ENCODE assay signal across 8 cellular contexts in the genomic region with DNA sequence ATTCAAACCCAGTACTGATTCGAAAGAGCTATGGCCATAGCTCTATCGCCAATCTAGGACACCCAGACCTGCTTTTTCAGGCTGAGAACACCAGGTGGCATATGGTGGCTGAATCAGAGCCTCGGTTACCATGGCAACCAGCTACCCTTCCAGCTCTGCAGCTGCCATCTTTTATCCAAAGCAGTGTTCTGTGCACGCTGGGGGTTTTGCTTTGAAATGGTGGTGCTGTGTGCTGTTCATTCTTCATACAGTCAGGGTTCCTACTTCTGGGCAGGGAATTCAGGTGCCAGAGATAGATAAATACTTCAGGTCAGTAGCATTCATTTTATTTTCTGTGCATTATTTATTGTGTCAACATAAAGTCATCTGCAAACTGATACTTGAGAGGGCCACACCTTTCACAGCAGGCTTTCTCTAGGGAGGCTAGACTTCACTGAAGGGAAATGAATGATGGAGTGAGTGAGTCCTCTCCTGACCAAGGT.
DNase-seq lines count a peak whose midpoint lies in the region; ATAC-seq, FAIRE-seq and TF ChIP-seq lines count a peak whose summit lies in the region.

No MANE protein-coding gene starts in this region.

- H3K9me3 Mint-ChIP-seq in T-helper 2 cell treated with Interferon-gamma antibody and Interleukin-4, amounts not matched to agents 5 μg/mL and 100 μg/mL, for 36 hours, result peaks cover 17% of the 10 kb centered on the region
- H3K9me3 Mint-ChIP-seq in astrocyte (ENCODE audit: unreplicated experiment), result peaks cover 20% of the 10 kb centered on the region

- CTCF ChIA-PET in AG04450 (lab: Charles Lee), result interaction anchor here (0.6 to 8.7 kb wide), 4 partner anchors 17 to 966 kb away, joined by 3 to 209 read pairs (median 6); no protein-coding TSS in a partner anchor

- H2AFZ ChIP-seq in astrocyte (ENCODE audit: low read depth, low read length), result peak overlapping the region; percentile 75
- peak overlapping the region; percentile 55 for H2AFZ ChIP-seq in hepatocyte

- POLR2A ChIA-PET in AG04450 (lab: Yijun Ruan, JAX), result no interaction called here

- 14% methylated on average over 4 of the region's 4 CpGs for WGBS in hepatocyte (ENCODE audit: low lambda C conversion rate, missing lambda C conversion rate)

- H3K4me2 ChIP-seq in astrocyte (ENCODE audit: low read length) (peak overlapping the region; percentile 55), hepatocyte (peak overlapping the region; percentile 50)

- H3K27me3 Mint-ChIP-seq in T-helper 2 cell treated with Interferon-gamma antibody and Interleukin-4, amounts not matched to agents 5 μg/mL and 100 μg/mL, for 36 hours (ENCODE audit: low read depth), result peaks cover 5% of the 10 kb centered on the region
- no peaks in the 10 kb centered on the region for H3K27me3 Mint-ChIP-seq in astrocyte (ENCODE audit: low read depth, unreplicated experiment)

- H3K36me3 Mint-ChIP-seq in T-helper 2 cell treated with Interferon-gamma antibody and Interleukin-4, amounts not matched to agents 5 μg/mL and 100 μg/mL, for 36 hours (ENCODE audit: low read depth), result peaks cover 4% of the 10 kb centered on the region
- peaks cover 9% of the 10 kb centered on the region for H3K36me3 Mint-ChIP-seq in astrocyte (ENCODE audit: low read depth, unreplicated experiment)

- FAIRE-seq in astrocyte (lab: Jason Lieb, UNC), result peak; percentile 72

- no peak overlapping the region for H3K9ac ChIP-seq in astrocyte (ENCODE audit: low read length)

- no peak overlapping the region for H3K27ac Mint-ChIP-seq in T-helper 2 cell treated with Interferon-gamma antibody and Interleukin-4, amounts not matched to agents 5 μg/mL and 100 μg/mL, for 36 hours
- H3K27ac Mint-ChIP-seq in astrocyte (ENCODE audit: unreplicated experiment), result no peak overlapping the region

- peak; percentile 65 for DNase-seq in AG04450 (ENCODE audit: low read depth, low spot score)
- DNase-seq in NCI-H1930 (lab: John Stamatoyannopoulos, UW), result peak; percentile 97
- DNase-seq in T-helper 2 cell treated with Interferon-gamma antibody and Interleukin-4, amounts not matched to agents 5 μg/mL and 100 μg/mL, for 36 hours (ENCODE audit: low spot score), result peak; percentile 66
- peak; percentile 75 for DNase-seq in astrocyte (ENCODE audit: low read depth)
- DNase-seq in hepatocyte (ENCODE audit: low spot score), result peak; percentile 97
- DNase-seq in smooth muscle cell of the brain vasculature (ENCODE audit: low read depth, low spot score), result peak; percentile 72

- ATAC-seq in GM18861 (IDR thresholded peaks at IDR 0.05; ENCODE audit: unreplicated experiment), result peak; percentile 99
- ATAC-seq in HG03060 (IDR thresholded peaks at IDR 0.05; ENCODE audit: low read depth, unreplicated experiment), result peak; percentile 99

- no peaks in the 10 kb centered on the region for H3K79me2 ChIP-seq in astrocyte (ENCODE audit: insufficient read depth, low read length)
- no peaks in the 10 kb centered on the region for H3K79me2 ChIP-seq in hepatocyte

- H3K4me1 Mint-ChIP-seq in T-helper 2 cell treated with Interferon-gamma antibody and Interleukin-4, amounts not matched to agents 5 μg/mL and 100 μg/mL, for 36 hours (ENCODE audit: low read depth), result no peaks in the 10 kb centered on the region
- H3K4me1 Mint-ChIP-seq in astrocyte (ENCODE audit: low read depth, unreplicated experiment), result peaks cover 2% of the 10 kb centered on the region

- H3K27ac ChIP-seq in AG04450 (ENCODE audit: low read depth, low read length) (no peak overlapping the region), astrocyte (ENCODE audit: low read depth, low read length) (no peak overlapping the region), hepatocyte (peak overlapping the region; percentile 26)

- no peaks in the 10 kb centered on the region; the same call in 1 of the 2 replicates for H3K9me3 ChIP-seq in AG04450 (ENCODE audit: control insufficient read depth, insufficient read depth, low read length)
- H3K9me3 ChIP-seq in astrocyte (ENCODE audit: insufficient read depth, low read depth, low read length), result peaks cover 9% of the 10 kb centered on the region
- no peaks in the 10 kb centered on the region for H3K9me3 ChIP-seq in hepatocyte (ENCODE audit: low read depth)

- H3K4me1 ChIP-seq in astrocyte (ENCODE audit: insufficient read depth, low read length) (peaks cover 4% of the 10 kb centered on the region), hepatocyte (ENCODE audit: insufficient read depth) (peaks cover 13% of the 10 kb centered on the region)

- H3K27me3 ChIP-seq in AG04450 (ENCODE audit: control insufficient read depth, insufficient read depth, low read length) (no peaks in the 10 kb centered on the region), astrocyte (ENCODE audit: insufficient read depth, low read length) (no peaks in the 10 kb centered on the region), hepatocyte (no peaks in the 10 kb centered on the region)

- no peaks in the 10 kb centered on the region for H4K20me1 ChIP-seq in astrocyte (ENCODE audit: insufficient read depth, low read length)
- H4K20me1 ChIP-seq in hepatocyte (ENCODE audit: insufficient read depth, poor library complexity, severe bottlenecking), result no peaks in the 10 kb centered on the region

- H3K36me3 ChIP-seq in astrocyte (ENCODE audit: insufficient read depth, low read length), result no peaks in the 10 kb centered on the region
- no peaks in the 10 kb centered on the region for H3K36me3 ChIP-seq in hepatocyte (replicated peaks; ENCODE audit: insufficient read depth, low read depth)

- no peaks in the 10 kb centered on the region for H3K9me2 ChIP-seq in hepatocyte (replicated peaks; ENCODE audit: insufficient read depth)

- H3K4me3 ChIP-seq in AG04450 (ENCODE audit: low read depth, low read length), result no peak overlapping the region
- no peak overlapping the region for H3K4me3 ChIP-seq in astrocyte (ENCODE audit: insufficient read depth, low read depth, low read length)
- no peak overlapping the region for H3K4me3 ChIP-seq in hepatocyte

- H3K4me3 Mint-ChIP-seq in T-helper 2 cell treated with Interferon-gamma antibody and Interleukin-4, amounts not matched to agents 5 μg/mL and 100 μg/mL, for 36 hours, result no peak overlapping the region
- no peak overlapping the region for H3K4me3 Mint-ChIP-seq in astrocyte (ENCODE audit: unreplicated experiment)

- peak; percentile 69 for TF ChIP-seq CTCF in AG04450 (IDR thresholded peaks at IDR 0.05; ENCODE audit: low read depth, low read length)
- peak; percentile 85 for TF ChIP-seq CTCF in astrocyte (IDR thresholded peaks at IDR 0.05; ENCODE audit: insufficient read depth, low read depth, low read length)
- peak; percentile 77 for TF ChIP-seq CTCF in hepatocyte (IDR thresholded peaks at IDR 0.05; ENCODE audit: poor library complexity)
